In genomic region chr3:11574981-11575669, GRCh38 we compare ENCODE assay signal across 16 cellular contexts.
DNase-seq lines count a peak whose midpoint lies in the region; TF ChIP-seq lines count a peak whose summit lies in the region.
"Had no signal": no experiment of that assay in that cellular context is flagged by ENCODE, and none has a peak within 500 bp of the region (broad histone marks: within the 10 kb centered on the region; RNA-seq: fewer than 3 reads in every experiment).

No MANE protein-coding gene starts in this region.

- H3K27ac Mint-ChIP-seq in chondrocyte (ENCODE audit: unreplicated experiment): peak overlapping the region; percentile 93

- H3K4me1 ChIP-seq in cardiac muscle cell (ENCODE audit: low read depth): peaks cover 3% of the 10 kb centered on the region
- H3K4me1 ChIP-seq in right atrium auricular region: peaks cover 0 to 34% of the 10 kb centered on the region in 2 donors
- peaks cover 3 to 7% of the 10 kb centered on the region in 2 donors for H3K4me1 ChIP-seq in neuronal stem cell (ENCODE audit: control insufficient read depth in 2 of 2, insufficient read depth in 1 of 2, low read depth in 1 of 2, low read length in 2 of 2)

- no peak overlapping the region for H2BK5ac ChIP-seq in neuronal stem cell (ENCODE audit: low read length)

- no peak overlapping the region for H4K91ac ChIP-seq in neuronal stem cell (ENCODE audit: low read depth, low read length, poor library complexity)

- H3K27me3 ChIP-seq in cardiac muscle cell: no peaks in the 10 kb centered on the region
- H3K27me3 ChIP-seq in right atrium auricular region: no peaks in the 10 kb centered on the region
- no peaks in the 10 kb centered on the region for H3K27me3 ChIP-seq in neuronal stem cell (ENCODE audit: control insufficient read depth in 3 of 3, insufficient read depth in 3 of 3, low read depth in 1 of 3, low read length in 3 of 3)
- H3K27me3 ChIP-seq: BLaER1 treated with 17β-estradiol and CSF1 and Interleukin-3, amounts not matched to agents 10 nM and 100 nM; SJCRH30 had no signal

- H2AK5ac ChIP-seq in neuronal stem cell (ENCODE audit: low read depth, low read length): peak overlapping the region; percentile 17

- H2BK12ac ChIP-seq in neuronal stem cell (ENCODE audit: low read length): no peak overlapping the region

- H3K4ac ChIP-seq in neuronal stem cell (ENCODE audit: low read length): no peak overlapping the region

- no peaks in the 10 kb centered on the region for H3K9me3 ChIP-seq in cardiac muscle cell (ENCODE audit: low read depth)
- H3K9me3 ChIP-seq in right atrium auricular region: no peaks in the 10 kb centered on the region
- H3K9me3 ChIP-seq in neuronal stem cell (replicated peaks in 1 of 2; ENCODE audit: control insufficient read depth in 2 of 2, insufficient read depth in 1 of 2, low read depth in 1 of 2, low read length in 2 of 2): peaks cover 0 to under 1% of the 10 kb centered on the region in 2 donors
- H3K9me3 ChIP-seq: SJCRH30 had no signal

- H3K79me1 ChIP-seq in neuronal stem cell (ENCODE audit: low read depth, low read length): peaks cover 7% of the 10 kb centered on the region

- no peak overlapping the region for H3K4me3 ChIP-seq in cardiac muscle cell
- no peak overlapping the region for H3K4me3 ChIP-seq in right atrium auricular region
- no peak overlapping the region for H3K4me3 ChIP-seq in neuronal stem cell (ENCODE audit: low read length in 2 of 2)
- H3K4me3 ChIP-seq: BLaER1 treated with 17β-estradiol and CSF1 and Interleukin-3, amounts not matched to agents 10 nM and 100 nM; PC-9; SJCRH30 had no signal

- no peaks in the 10 kb centered on the region for H3K27me3 Mint-ChIP-seq in chondrocyte (ENCODE audit: low read depth)
- H3K27me3 Mint-ChIP-seq: CD8-positive, alpha-beta memory T cell had no signal

- no peak for TF ChIP-seq CTCF in cardiac muscle cell (IDR thresholded peaks at IDR 0.05; ENCODE audit: low read depth, low read length)
- no peak for TF ChIP-seq CTCF in right atrium auricular region (IDR thresholded peaks at IDR 0.05)
- TF ChIP-seq CTCF in chondrocyte (IDR thresholded peaks at IDR 0.05): no peak

- no CpG with 5 or more reads among the region's 20 CpGs for WGBS in neuronal stem cell (ENCODE audit: extremely low coverage in 2 of 2, insufficient read length in 2 of 2, insufficient replicate concordance in 1 of 2), 2 donors

- no peak overlapping the region for H3K23ac ChIP-seq in neuronal stem cell (ENCODE audit: low read depth, low read length, poor library complexity)

- no peak overlapping the region for H3K4me2 ChIP-seq in neuronal stem cell (ENCODE audit: insufficient read depth, low read length, poor library complexity, severe bottlenecking)
- H3K4me2 ChIP-seq: BLaER1 treated with 17β-estradiol and CSF1 and Interleukin-3, amounts not matched to agents 10 nM and 100 nM; PC-9 had no signal

- H3K18ac ChIP-seq in neuronal stem cell (ENCODE audit: low read length): no peak overlapping the region

- H3K4me3 Mint-ChIP-seq in chondrocyte (ENCODE audit: unreplicated experiment): no peak overlapping the region
- H3K4me3 Mint-ChIP-seq: CD8-positive, alpha-beta memory T cell had no signal

- H2BK120ac ChIP-seq in neuronal stem cell (ENCODE audit: low read depth, low read length): no peak overlapping the region

- peaks cover 75% of the 10 kb centered on the region for H3K4me1 Mint-ChIP-seq in chondrocyte (ENCODE audit: low read depth)

- no peak overlapping the region for H2AFZ ChIP-seq in neuronal stem cell (ENCODE audit: low read length)
- H2AFZ ChIP-seq: PC-9 had no signal

- no peak overlapping the region for H2BK15ac ChIP-seq in neuronal stem cell (ENCODE audit: low read length)

- H3K9me3 Mint-ChIP-seq in chondrocyte (ENCODE audit: low read depth): no peaks in the 10 kb centered on the region

- H3K14ac ChIP-seq in neuronal stem cell (ENCODE audit: low read length): no peak overlapping the region

- peak overlapping the region; percentile 55 for H3K27ac ChIP-seq in cardiac muscle cell
- no peak overlapping the region for H3K27ac ChIP-seq in right atrium auricular region
- no peak overlapping the region for H3K27ac ChIP-seq in neuronal stem cell (replicated peaks; ENCODE audit: low read length)
- H3K27ac ChIP-seq: BLaER1 treated with 17β-estradiol and CSF1 and Interleukin-3, amounts not matched to agents 10 nM and 100 nM; PC-9; SJCRH30 had no signal

- H3K36me3 Mint-ChIP-seq in chondrocyte (ENCODE audit: low read depth): peaks cover 34% of the 10 kb centered on the region

- H3K36me3 ChIP-seq in cardiac muscle cell: peaks cover 2% of the 10 kb centered on the region
- peaks cover 6% of the 10 kb centered on the region for H3K36me3 ChIP-seq in right atrium auricular region
- H3K36me3 ChIP-seq in neuronal stem cell (replicated peaks in 1 of 2; ENCODE audit: control insufficient read depth in 2 of 2, insufficient read depth in 2 of 2, low read length in 2 of 2): peaks cover 7 to 59% of the 10 kb centered on the region in 2 donors

- H4K8ac ChIP-seq in neuronal stem cell (ENCODE audit: low read depth, low read length): no peak overlapping the region

- H3K9ac ChIP-seq in neuronal stem cell (ENCODE audit: low read depth, low read length, poor library complexity): no peak overlapping the region
- H3K9ac ChIP-seq: BLaER1 treated with 17β-estradiol and CSF1 and Interleukin-3, amounts not matched to agents 10 nM and 100 nM had no signal

- DNase-seq in cardiac muscle cell (ENCODE audit: low read depth in 1 of 2, low spot score in 1 of 2) (no peak), right atrium auricular region (ENCODE audit: low spot score) (no peak), chondrocyte (ENCODE audit: low spot score) (no peak), neuronal stem cell (ENCODE audit: low spot score) (no peak), 8988T (no peak), mesenteric fat pad (ENCODE audit: low spot score) (no peak), GF-D8 (lab: John Stamatoyannopoulos, UW) (no peak)
- DNase-seq in activated CD8-positive, alpha-beta memory T cell treated with anti-CD3 and anti-CD28 coated beads, Interleukin-2, amount 50 U/mL, for 4 hours: no peak
- DNase-seq: CD8-positive, alpha-beta memory T cell; KG1; NCI-H187; NCI-H2107; NCI-H510A; PC-9; SJCRH30 had no signal
